ENCODE assay signal across 19 cellular contexts in the genomic region with DNA sequence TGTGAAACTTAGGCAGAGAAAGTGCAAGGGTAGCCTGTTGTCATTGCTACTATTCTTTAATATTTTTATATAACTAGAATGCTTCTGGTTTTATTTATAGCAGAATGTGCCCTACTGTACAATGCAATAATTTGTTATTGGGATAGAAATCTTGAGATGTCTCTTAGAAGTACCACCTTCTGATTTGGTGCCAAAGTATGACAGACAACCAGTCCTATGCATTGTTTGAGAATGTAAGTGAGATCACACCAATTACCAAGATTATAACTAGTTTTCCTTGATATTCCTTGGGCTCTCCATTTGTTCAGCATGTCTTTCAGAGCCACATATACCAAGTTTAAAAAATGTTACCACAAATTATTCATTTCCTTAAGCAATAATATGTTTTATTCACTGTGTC.
DNase-seq lines count a peak whose midpoint lies in the region; ATAC-seq, FAIRE-seq and TF ChIP-seq lines count a peak whose summit lies in the region.
"Had no signal": no experiment of that assay in that cellular context is flagged by ENCODE, and none has a peak within 500 bp of the region (broad histone marks: within the 10 kb centered on the region; RNA-seq: fewer than 3 reads in every experiment).

No MANE protein-coding gene starts in this region.

- H3K4me1 ChIP-seq in ACC112 (ENCODE audit: control insufficient read depth, insufficient read depth, low read length, unreplicated experiment) (peaks cover 16% of the 10 kb centered on the region), astrocyte (ENCODE audit: insufficient read depth, low read length) (peaks cover 15% of the 10 kb centered on the region), esophagus muscularis mucosa (no peaks in the 10 kb centered on the region)

- H3K27me3 Mint-ChIP-seq in astrocyte (ENCODE audit: low read depth, unreplicated experiment) = no peaks in the 10 kb centered on the region
- H3K27me3 Mint-ChIP-seq: CD4-positive, alpha-beta memory T cell had no signal

- DNase-seq in NCI-H226 (peak; percentile 67), astrocyte (ENCODE audit: low read depth) (peak; percentile 44), fibroblast of the aortic adventitia (ENCODE audit: low read depth) (peak; percentile 26), esophagus muscularis mucosa (ENCODE audit: extremely low spot score) (no peak), NCI-H2081 treated with DMSO at 0.1 percent for 48 hours (lab: John Stamatoyannopoulos, UW) (no peak)
- DNase-seq in activated effector memory CD4-positive, alpha-beta T cell treated with anti-CD3 and anti-CD28 coated beads, Interleukin-2, amount 50 U/mL, for 16 hours = no peak
- DNase-seq: BE2C; CD4-positive, alpha-beta memory T cell; DMS153; DMS79 treated with DMSO at 0.1 percent for 48 hours; GF-D8 had no signal

- no peaks in the 10 kb centered on the region for H4K20me1 ChIP-seq in astrocyte (ENCODE audit: insufficient read depth, low read length)

- no peak for ATAC-seq in HG03354 (IDR thresholded peaks at IDR 0.05; ENCODE audit: poor library complexity, severe bottlenecking, unreplicated experiment)

- TF ChIP-seq EP300 in esophagus muscularis mucosa (IDR thresholded peaks at IDR 0.05) = no peak

- no peak overlapping the region for H3K4me2 ChIP-seq in astrocyte (ENCODE audit: low read length)

- no peak overlapping the region for H3K4me3 ChIP-seq in ACC112 (ENCODE audit: low read depth, low read length)
- no peak overlapping the region for H3K4me3 ChIP-seq in astrocyte (ENCODE audit: insufficient read depth, low read depth, low read length)
- no peak overlapping the region for H3K4me3 ChIP-seq in fibroblast of the aortic adventitia (ENCODE audit: low read depth, low read length)
- H3K4me3 ChIP-seq in esophagus muscularis mucosa = no peak overlapping the region

- no peak overlapping the region for H3K4me3 Mint-ChIP-seq in astrocyte (ENCODE audit: unreplicated experiment)
- H3K4me3 Mint-ChIP-seq: CD4-positive, alpha-beta memory T cell; HFFc6 had no signal

- H3K9me3 Mint-ChIP-seq in astrocyte (ENCODE audit: unreplicated experiment) = no peaks in the 10 kb centered on the region

- FAIRE-seq in astrocyte (lab: Jason Lieb, UNC) = no peak
- FAIRE-seq: A204.1, D721Med, GM19239 had no signal

- intact Hi-C loops in esophagus muscularis mucosa (cut with DNase I) = no loop called here

- no peak overlapping the region for H3K9ac ChIP-seq in astrocyte (ENCODE audit: low read length)

- no peaks in the 10 kb centered on the region for H3K36me3 Mint-ChIP-seq in astrocyte (ENCODE audit: low read depth, unreplicated experiment)
- H3K36me3 Mint-ChIP-seq: CD4-positive, alpha-beta memory T cell had no signal

- H3K27ac ChIP-seq in ACC112 (ENCODE audit: low read depth, low read length) (peak overlapping the region; percentile 32; the same call in 1 of the 2 replicates), astrocyte (ENCODE audit: low read depth, low read length) (peak overlapping the region; percentile 50), esophagus muscularis mucosa (replicated peaks in 1 of 4) (no peak overlapping the region)
- H3K27ac ChIP-seq: C4-2B, HL-60 had no signal

- H3K27ac Mint-ChIP-seq in astrocyte (ENCODE audit: unreplicated experiment) = no peak overlapping the region
- H3K27ac Mint-ChIP-seq: CD4-positive, alpha-beta memory T cell; HFFc6 had no signal

- H3K27me3 ChIP-seq in ACC112 (ENCODE audit: insufficient read depth, low read length) = no peaks in the 10 kb centered on the region
- no peaks in the 10 kb centered on the region for H3K27me3 ChIP-seq in astrocyte (ENCODE audit: insufficient read depth, low read length)
- no peaks in the 10 kb centered on the region for H3K27me3 ChIP-seq in esophagus muscularis mucosa
- H3K27me3 ChIP-seq: BE2C had no signal

- TF ChIP-seq POLR2A in esophagus muscularis mucosa (IDR thresholded peaks at IDR 0.05; ENCODE audit: low read depth) = no peak

- TF ChIP-seq CTCF in astrocyte (IDR thresholded peaks at IDR 0.05; ENCODE audit: insufficient read depth, low read depth, low read length) = no peak
- TF ChIP-seq CTCF in fibroblast of the aortic adventitia (IDR thresholded peaks at IDR 0.05; ENCODE audit: insufficient read depth, low read length) = no peak
- TF ChIP-seq CTCF in esophagus muscularis mucosa (IDR thresholded peaks at IDR 0.05) = no peak

- H3K4me1 Mint-ChIP-seq in astrocyte (ENCODE audit: low read depth, unreplicated experiment) = peaks cover 15% of the 10 kb centered on the region
- H3K4me1 Mint-ChIP-seq: CD4-positive, alpha-beta memory T cell had no signal

- no peak overlapping the region for H2AFZ ChIP-seq in ACC112 (ENCODE audit: low read length, unreplicated experiment)
- no peak overlapping the region for H2AFZ ChIP-seq in astrocyte (ENCODE audit: low read depth, low read length)

- H3K79me2 ChIP-seq in ACC112 (ENCODE audit: control insufficient read depth, insufficient read depth, low read length, unreplicated experiment) (no peaks in the 10 kb centered on the region), astrocyte (ENCODE audit: insufficient read depth, low read length) (no peaks in the 10 kb centered on the region)

- H3K36me3 ChIP-seq in ACC112 (ENCODE audit: insufficient read depth, low read length) (no peaks in the 10 kb centered on the region), astrocyte (ENCODE audit: insufficient read depth, low read length) (no peaks in the 10 kb centered on the region), esophagus muscularis mucosa (no peaks in the 10 kb centered on the region)
- H3K36me3 ChIP-seq: BE2C had no signal

- H3K9me3 ChIP-seq in astrocyte (ENCODE audit: insufficient read depth, low read depth, low read length) = no peaks in the 10 kb centered on the region
- no peaks in the 10 kb centered on the region for H3K9me3 ChIP-seq in esophagus muscularis mucosa
- H3K9me3 ChIP-seq: BE2C had no signal

Comparison
In these comparisons a context has a peak if more than half of its experiments do, and no peak if none do; other contexts are left out.
1. H3K27ac ChIP-seq: peak in ACC112 (single experiment) and astrocyte (single experiment); none in esophagus muscularis mucosa (0 of 4).
2. DNase-seq: peak in NCI-H226 (single experiment), astrocyte (single experiment) and fibroblast of the aortic adventitia (single experiment); none in activated effector memory CD4-positive, alpha-beta T cell treated with anti-CD3 and anti-CD28 coated beads, Interleukin-2, amount 50 U/mL, for 16 hours (single experiment), esophagus muscularis mucosa (single experiment) and NCI-H2081 treated with DMSO at 0.1 percent for 48 hours (single experiment).